ENCODE assay signal across 8 cellular contexts in the genomic region with DNA sequence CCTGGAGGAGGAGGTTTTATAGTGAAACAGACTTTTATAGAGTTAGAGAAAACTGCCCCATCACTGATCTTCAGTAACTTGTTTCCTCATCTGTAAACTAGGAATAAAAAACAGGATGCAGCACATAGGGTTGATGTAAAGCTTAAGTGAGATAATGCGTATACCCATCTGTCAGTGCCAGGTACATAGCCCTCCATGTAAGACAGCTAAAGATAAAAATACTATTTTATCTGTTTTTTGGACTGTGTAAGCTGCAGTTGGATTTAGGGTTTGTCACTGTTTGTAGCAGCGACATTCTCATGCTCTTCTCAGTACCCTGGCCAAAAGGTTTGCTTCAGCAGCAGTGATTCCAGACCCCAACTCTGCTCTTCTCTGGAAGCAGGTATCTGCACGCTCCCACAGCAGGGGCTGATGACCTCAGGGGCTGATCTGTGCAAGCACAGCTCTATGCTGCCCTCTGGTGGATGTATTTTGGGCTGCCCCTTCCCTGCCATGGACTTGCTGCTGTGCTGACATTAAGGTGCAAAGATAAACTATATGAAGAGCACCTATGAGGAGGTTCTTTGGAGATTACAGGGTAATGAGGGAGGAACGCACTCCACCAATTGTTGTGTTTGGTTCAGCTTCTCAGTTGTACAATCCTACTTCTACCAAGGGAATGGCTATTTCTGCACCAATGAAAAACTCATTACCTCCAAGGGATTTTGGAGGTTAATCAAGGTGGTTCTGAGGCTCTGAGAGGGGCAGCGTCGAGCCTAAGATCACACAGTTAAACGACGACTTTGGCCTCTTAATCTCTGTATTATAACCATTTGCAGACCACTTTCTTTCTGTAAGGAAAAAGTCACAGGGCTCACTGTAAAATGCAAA. TPM values are rescaled to one million over a fixed set of nuclear protein-coding genes. Genes with fewer than 3 reads are reported as not detected.
A peak's percentile ranks its signal among the peaks of the same experiment; 100 is the strongest.
DNase-seq lines count a peak whose midpoint lies in the region; ATAC-seq, FAIRE-seq and TF ChIP-seq lines count a peak whose summit lies in the region.

No MANE protein-coding gene starts in this region.

- H3K4me3 ChIP-seq in AG04449 (ENCODE audit: low read depth, low read length) (no peak overlapping the region), bronchial epithelial cell (ENCODE audit: low read depth, low read length) (no peak overlapping the region), kidney (ENCODE audit: low read length in 2 of 2) (no peak overlapping the region)

- no peaks in the 10 kb centered on the region for H3K36me3 Mint-ChIP-seq in WTC11

- CTCF ChIA-PET in AG04449 (lab: Yijun Ruan, JAX) = interaction anchor here (0.6 to 5.9 kb wide), 61 partner anchors 8 to 937 kb away, joined by 3 to 38 read pairs (median 4); a partner anchor contains a TSS
- CTCF ChIA-PET in WTC11 (lab: Charles Lee) = interaction anchor here (0.9 to 1.4 kb wide), 2 partner anchors 10 to 143 kb away, joined by 6 read pairs; no protein-coding TSS in a partner anchor

- FAIRE-seq in bronchial epithelial cell (lab: Jason Lieb, UNC) (peak; percentile 23), kidney (lab: Jason Lieb, UNC) (no peak)

- H3K27me3 Mint-ChIP-seq in WTC11 (ENCODE audit: low read depth) = no peaks in the 10 kb centered on the region

- H3K4me1 ChIP-seq in kidney (ENCODE audit: control insufficient read depth in 1 of 2, insufficient read depth in 1 of 2, low read depth in 1 of 2, low read length in 2 of 2) = peaks cover 0 to 5% of the 10 kb centered on the region in 2 donors

- no peaks in the 10 kb centered on the region for H3K9me3 ChIP-seq in kidney (ENCODE audit: control insufficient read depth in 1 of 2, low read length in 2 of 2)

- POLR2A ChIA-PET in AG04449 (lab: Yijun Ruan, JAX) (no interaction called here), WTC11 (lab: Charles Lee) (no interaction called here)

- ATAC-seq in GM18517 (IDR thresholded peaks at IDR 0.05; ENCODE audit: unreplicated experiment) (peak; percentile 60), HG03045 (IDR thresholded peaks at IDR 0.05; ENCODE audit: unreplicated experiment) (peak; percentile 67), WTC11 (peak; percentile 98)

- no peak overlapping the region for H3K4me3 Mint-ChIP-seq in WTC11

- H3K9ac ChIP-seq in kidney (ENCODE audit: low read length in 2 of 2) = no peak overlapping the region

- intact Hi-C loops in kidney (cut with DNase I) = no loop called here

- H3K27me3 ChIP-seq in bronchial epithelial cell (ENCODE audit: control insufficient read depth, insufficient read depth, low read length) = no peaks in the 10 kb centered on the region

- H3K36me3 ChIP-seq in bronchial epithelial cell (ENCODE audit: control insufficient read depth, insufficient read depth, low read length) (no peaks in the 10 kb centered on the region), kidney (ENCODE audit: control insufficient read depth in 1 of 2, insufficient read depth in 2 of 2, low read length in 2 of 2) (no peaks in the 10 kb centered on the region)

- no peak overlapping the region for H3K27ac Mint-ChIP-seq in WTC11

- H3K4me1 Mint-ChIP-seq in WTC11 = no peaks in the 10 kb centered on the region

- H3K9me3 Mint-ChIP-seq in WTC11 = no peaks in the 10 kb centered on the region

- TF ChIP-seq CTCF in AG04449 (IDR thresholded peaks at IDR 0.05; ENCODE audit: insufficient read depth, low read length, missing control alignments) (peak; percentile 96), WTC11 (IDR thresholded peaks at IDR 0.05) (peak; percentile 93), bronchial epithelial cell (IDR thresholded peaks at IDR 0.05; ENCODE audit: insufficient read depth, low read length, severe bottlenecking) (peak; percentile 93), kidney (IDR thresholded peaks at IDR 0.05; ENCODE audit: borderline replicate concordance, extremely low read depth, insufficient read depth) (peak; percentile 95)

- no peak for DNase-seq in AG04449 (ENCODE audit: low read depth, low spot score)
- peak; percentile 66 for DNase-seq in NCI-H2171 treated with DMSO at 0.1 percent for 48 hours (lab: John Stamatoyannopoulos, UW)
- DNase-seq in WTC11 (ENCODE audit: low spot score) = peak; percentile 92
- DNase-seq in bronchial epithelial cell (ENCODE audit: low read depth) = peak; percentile 74
- peak; percentile 83 for DNase-seq in kidney
- peak; percentile 79 for DNase-seq in stimulated activated CD4-positive, alpha-beta T cell treated with anti-CD3 and anti-CD28 coated beads, Interleukin-1b, Interleukin-23, amount 100 ng/mL, for 48 hours

- H3K27ac ChIP-seq in kidney (ENCODE audit: low read depth in 2 of 2, low read length in 2 of 2) = no peak overlapping the region

TF ChIP-seq in WTC11, 78 proteins besides CTCF, POLR2A, EP300 and RAD21:
- TF ChIP-seq CREM (CRISPR knock-in tag; IDR thresholded peaks at IDR 0.05) (peak; percentile 43; the same call in 1 of the 2 replicates), GABPB1 (CRISPR knock-in tag; IDR thresholded peaks at IDR 0.05) (0 out of 2 replicates have a peak, but pooled peaks have one; percentile 26)
- TF ChIP-seq, protein P1, sequence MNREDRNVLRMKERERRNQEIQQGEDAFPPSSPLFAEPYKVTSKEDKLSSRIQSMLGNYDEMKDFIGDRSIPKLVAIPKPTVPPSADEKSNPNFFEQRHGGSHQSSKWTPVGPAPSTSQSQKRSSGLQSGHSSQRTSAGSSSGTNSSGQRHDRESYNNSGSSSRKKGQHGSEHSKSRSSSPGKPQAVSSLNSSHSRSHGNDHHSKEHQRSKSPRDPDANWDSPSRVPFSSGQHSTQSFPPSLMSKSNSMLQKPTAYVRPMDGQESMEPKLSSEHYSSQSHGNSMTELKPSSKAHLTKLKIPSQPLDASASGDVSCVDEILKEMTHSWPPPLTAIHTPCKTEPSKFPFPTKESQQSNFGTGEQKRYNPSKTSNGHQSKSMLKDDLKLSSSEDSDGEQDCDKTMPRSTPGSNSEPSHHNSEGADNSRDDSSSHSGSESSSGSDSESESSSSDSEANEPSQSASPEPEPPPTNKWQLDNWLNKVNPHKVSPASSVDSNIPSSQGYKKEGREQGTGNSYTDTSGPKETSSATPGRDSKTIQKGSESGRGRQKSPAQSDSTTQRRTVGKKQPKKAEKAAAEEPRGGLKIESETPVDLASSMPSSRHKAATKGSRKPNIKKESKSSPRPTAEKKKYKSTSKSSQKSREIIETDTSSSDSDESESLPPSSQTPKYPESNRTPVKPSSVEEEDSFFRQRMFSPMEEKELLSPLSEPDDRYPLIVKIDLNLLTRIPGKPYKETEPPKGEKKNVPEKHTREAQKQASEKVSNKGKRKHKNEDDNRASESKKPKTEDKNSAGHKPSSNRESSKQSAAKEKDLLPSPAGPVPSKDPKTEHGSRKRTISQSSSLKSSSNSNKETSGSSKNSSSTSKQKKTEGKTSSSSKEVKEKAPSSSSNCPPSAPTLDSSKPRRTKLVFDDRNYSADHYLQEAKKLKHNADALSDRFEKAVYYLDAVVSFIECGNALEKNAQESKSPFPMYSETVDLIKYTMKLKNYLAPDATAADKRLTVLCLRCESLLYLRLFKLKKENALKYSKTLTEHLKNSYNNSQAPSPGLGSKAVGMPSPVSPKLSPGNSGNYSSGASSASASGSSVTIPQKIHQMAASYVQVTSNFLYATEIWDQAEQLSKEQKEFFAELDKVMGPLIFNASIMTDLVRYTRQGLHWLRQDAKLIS (CRISPR knock-in tag; IDR thresholded peaks at IDR 0.05; ENCODE audit: borderline replicate concordance) = no peak
- TF ChIP-seq, protein P2, sequence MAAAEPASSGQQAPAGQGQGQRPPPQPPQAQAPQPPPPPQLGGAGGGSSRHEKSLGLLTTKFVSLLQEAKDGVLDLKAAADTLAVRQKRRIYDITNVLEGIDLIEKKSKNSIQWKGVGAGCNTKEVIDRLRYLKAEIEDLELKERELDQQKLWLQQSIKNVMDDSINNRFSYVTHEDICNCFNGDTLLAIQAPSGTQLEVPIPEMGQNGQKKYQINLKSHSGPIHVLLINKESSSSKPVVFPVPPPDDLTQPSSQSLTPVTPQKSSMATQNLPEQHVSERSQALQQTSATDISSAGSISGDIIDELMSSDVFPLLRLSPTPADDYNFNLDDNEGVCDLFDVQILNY (CRISPR knock-in tag; IDR thresholded peaks at IDR 0.05) = no peak

RNA-seq across cellular contexts. Expression of a gene that starts 13.1 kb away (rescaled TPM):
- total RNA-seq in WTC11 (2021) (not detected in 3 replicates), bronchial epithelial cell (not detected in 2 replicates), kidney (not detected)
- polyA plus RNA-seq in kidney (ENCODE audit: insufficient read depth, low read depth, low replicate concordance) = not detected
